Comparison of ENCODE assay signal across 18 cellular contexts in genomic region chr17:40243756-40244155, GRCh38. TPM values are rescaled to one million over a fixed set of nuclear protein-coding genes. Genes with fewer than 3 reads are reported as not detected.
A peak's percentile ranks its signal among the peaks of the same experiment; 100 is the strongest.
DNase-seq lines count a peak whose midpoint lies in the region; ATAC-seq and TF ChIP-seq lines count a peak whose summit lies in the region.
"Had no signal": no experiment of that assay in that cellular context is flagged by ENCODE, and none has a peak within 500 bp of the region (broad histone marks: within the 10 kb centered on the region; RNA-seq: fewer than 3 reads in every experiment).

No MANE protein-coding gene starts in this region.

- peak overlapping the region; percentile 47 for H3K27ac Mint-ChIP-seq in T-helper 17 cell

- no peak for TF ChIP-seq POLR2A in thyroid gland (IDR thresholded peaks at IDR 0.05)

- no peaks in the 10 kb centered on the region for H3K36me3 ChIP-seq in thyroid gland

- WGBS in thyroid gland, 2 donors: 90 to 96% methylated on average over 3 of the region's 3 CpGs

- no peaks in the 10 kb centered on the region for H3K36me3 Mint-ChIP-seq in T-helper 17 cell (ENCODE audit: low read depth)

- H3K4me1 ChIP-seq in thyroid gland: peaks cover 10 to 35% of the 10 kb centered on the region in 2 donors

- H3K27ac ChIP-seq in thyroid gland: peak overlapping the region in 2 of 3 donors; percentile 5 to 37
- H3K27ac ChIP-seq: PC-9 had no signal

- H3K27me3 ChIP-seq in thyroid gland: no peaks in the 10 kb centered on the region

- H3K27me3 Mint-ChIP-seq in T-helper 17 cell: no peaks in the 10 kb centered on the region

- ATAC-seq in T-helper 17 cell: no peak
- no peak for ATAC-seq in HG02623 (IDR thresholded peaks at IDR 0.05; ENCODE audit: unreplicated experiment)
- ATAC-seq: HepG2 had no signal

- DNase-seq in EH (ENCODE audit: low read depth) (peak; percentile 43), T-helper 17 cell (no peak), fibroblast of the aortic adventitia (ENCODE audit: low read depth) (peak; percentile 11), thyroid gland (no peak), globus pallidus (ENCODE audit: low spot score) (no peak), ecto neural progenitor cell (ENCODE audit: low spot score) (no peak)
- DNase-seq: DMS79 treated with DMSO at 0.1 percent for 48 hours, GDM1, Karpas-422, MM.1S, NCI-H1105, NCI-H1694 treated with DMSO at 0.1 percent for 48 hours, NCI-H446 treated with DMSO at 0.1 percent for 48 hours, NCI-H748 treated with DMSO at 0.1 percent for 48 hours, PC-9 had no signal

- H3K4me3 ChIP-seq in fibroblast of the aortic adventitia (ENCODE audit: low read depth, low read length): no peak overlapping the region
- no peak overlapping the region for H3K4me3 ChIP-seq in thyroid gland (replicated peaks in 1 of 3)
- H3K4me3 ChIP-seq: PC-9 had no signal

- intact Hi-C loops in thyroid gland (cut with DNase I): no loop called here

- TF ChIP-seq CTCF in fibroblast of the aortic adventitia (IDR thresholded peaks at IDR 0.05; ENCODE audit: insufficient read depth, low read length) (no peak), thyroid gland (IDR thresholded peaks at IDR 0.05) (no peak)

- no peaks in the 10 kb centered on the region for H3K9me3 ChIP-seq in T-helper 17 cell (ENCODE audit: control insufficient read depth, low read length, poor library complexity, severe bottlenecking)
- no peaks in the 10 kb centered on the region for H3K9me3 ChIP-seq in thyroid gland

- peaks cover 26% of the 10 kb centered on the region for H3K4me1 Mint-ChIP-seq in T-helper 17 cell

- no peak overlapping the region for H3K4me3 Mint-ChIP-seq in T-helper 17 cell
- H3K4me3 Mint-ChIP-seq: CD14-positive monocyte had no signal

RNA-seq across cellular contexts. Expression of gene WIPF2, which starts 24.7 kb away (rescaled TPM):
- total RNA-seq in T-helper 17 cell (10 to 100 TPM; 26.4 to 33.1 TPM), fibroblast of the aortic adventitia (ENCODE audit: low replicate concordance) (4.1 and 9.6 TPM in 2 replicates), thyroid gland (10 to 100 TPM; 13.2 to 14.6 (median 14.5) TPM)

RNA-seq across cellular contexts. Expression of gene CDC6, which starts 43.9 kb away (rescaled TPM):
- total RNA-seq in T-helper 17 cell (1 to 10 TPM; 1.2 to 2.7 TPM), fibroblast of the aortic adventitia (ENCODE audit: low replicate concordance) (2.9 and 40.4 TPM in 2 replicates), thyroid gland (1 to 10 TPM in 1 of 4 donors, under 1 TPM in 3; 0.63 to 5.2 (median 0.79) TPM)

Comparison
In these comparisons a context has a peak if more than half of its experiments do, and no peak if none do; other contexts are left out.
1. DNase-seq: peak in EH (single experiment) and fibroblast of the aortic adventitia (single experiment); none in T-helper 17 cell (0 of 3), thyroid gland (0 of 2), globus pallidus (single experiment) and ecto neural progenitor cell (single experiment).